ENCODE assay signal across 9 cellular contexts in genomic region chr12:53052419-53053222, GRCh38. TPM values are rescaled to one million over a fixed set of nuclear protein-coding genes. Genes with fewer than 3 reads are reported as not detected.
DNase-seq lines count a peak whose midpoint lies in the region; ATAC-seq and TF ChIP-seq lines count a peak whose summit lies in the region.
"Had no signal": no experiment of that assay in that cellular context is flagged by ENCODE, and none has a peak within 500 bp of the region (broad histone marks: within the 10 kb centered on the region; RNA-seq: fewer than 3 reads in every experiment).

No MANE protein-coding gene starts in this region.

- peak; percentile 58 for DNase-seq in GM04504 (ENCODE audit: low read depth)
- DNase-seq in heart left ventricle, result peak; percentile 93 to 96 (median 94)
- DNase-seq in retina, result peak; percentile 8
- no peak for DNase-seq in activated CD4-positive, alpha-beta T cell treated with anti-CD3 and anti-CD28 coated beads for 1 hour
- no peak for DNase-seq in AML-193 (lab: John Stamatoyannopoulos, UW)
- no peak for DNase-seq in SIG-M5 treated with dmso at 0.1 percent for 504 hours (lab: John Stamatoyannopoulos, UW; ENCODE audit: unreplicated experiment)
- DNase-seq in progenitor cell of endocrine pancreas (ENCODE audit: low spot score, unreplicated experiment), result no peak

- no peak overlapping the region for H3K4me3 Mint-ChIP-seq in progenitor cell of endocrine pancreas (ENCODE audit: low read depth)

- H3K4me3 ChIP-seq in heart left ventricle, result peak overlapping the region; percentile 64 to 81 (median 72)

- H3K9me3 ChIP-seq in heart left ventricle, result no peaks in the 10 kb centered on the region

- peaks cover 21% of the 10 kb centered on the region for H3K4me1 Mint-ChIP-seq in progenitor cell of endocrine pancreas (ENCODE audit: low read depth)

- peak in 2 of 12 donors; percentile 4 to 14 for TF ChIP-seq CTCF in heart left ventricle (IDR thresholded peaks at IDR 0.05)
- no peak for TF ChIP-seq CTCF in progenitor cell of endocrine pancreas (IDR thresholded peaks at IDR 0.05; ENCODE audit: unreplicated experiment)

- ATAC-seq in SK-N-SH treated with all-trans-retinoic acid at 6 μM for 48 hours (peak; percentile 23), heart left ventricle (peak; percentile 39 to 54 (median 42))

- peak overlapping the region; percentile 96 to 100 (median 98) for H3K27ac ChIP-seq in heart left ventricle

- H3K27me3 Mint-ChIP-seq in progenitor cell of endocrine pancreas, result peaks cover 4% of the 10 kb centered on the region
- H3K27me3 Mint-ChIP-seq: activated naive CD4-positive, alpha-beta T cell treated with anti-CD3 and anti-CD28 coated beads, Interleukin-2, amount 50 U/mL, for 24 hours had no signal

- H3K36me3 ChIP-seq in heart left ventricle, result peaks cover 0 to 49% (median 31%) of the 10 kb centered on the region in 9 donors

- peaks cover 7 to 87% (median 64%) of the 10 kb centered on the region in 12 donors for H3K4me1 ChIP-seq in heart left ventricle

- H3K9me3 Mint-ChIP-seq in progenitor cell of endocrine pancreas (ENCODE audit: low read depth), result no peaks in the 10 kb centered on the region
- H3K9me3 Mint-ChIP-seq: activated naive CD4-positive, alpha-beta T cell treated with anti-CD3 and anti-CD28 coated beads, Interleukin-2, amount 50 U/mL, for 24 hours had no signal

- TF ChIP-seq POLR2A in heart left ventricle (IDR thresholded peaks at IDR 0.05), result peak in 1 of 2 donors; percentile 45

- no peak overlapping the region for H3K27ac Mint-ChIP-seq in progenitor cell of endocrine pancreas

- 19 to 30% (median 23%) methylated on average over 11 of the region's 11 CpGs for WGBS in heart left ventricle, 4 donors

- H3K36me3 Mint-ChIP-seq in progenitor cell of endocrine pancreas (ENCODE audit: insufficient read depth), result no peaks in the 10 kb centered on the region
- H3K36me3 Mint-ChIP-seq: activated naive CD4-positive, alpha-beta T cell treated with anti-CD3 and anti-CD28 coated beads, Interleukin-2, amount 50 U/mL, for 24 hours had no signal

- H3K27me3 ChIP-seq in heart left ventricle, result no peaks in the 10 kb centered on the region

- intact Hi-C loops in heart left ventricle (cut with DNase I), result loop anchor here in 1 of 10 donors (5.0 kb wide), 1 partner anchor 45 kb away; the partner anchor contains the start of gene IGFBP6

TF ChIP-seq in SK-N-SH treated with all-trans-retinoic acid at 6 μM for 48 hours, 23 proteins besides CTCF, POLR2A, EP300 and RAD21:
- no peak for TF ChIP-seq BACH2 (CRISPR knock-in tag; IDR thresholded peaks at IDR 0.05; ENCODE audit: borderline replicate concordance)
- TF ChIP-seq TOX (CRISPR knock-in tag; IDR thresholded peaks at IDR 0.05; ENCODE audit: borderline replicate concordance), result no peak
- no peak for TF ChIP-seq CSDC2 (CRISPR knock-in tag; IDR thresholded peaks at IDR 0.05)
- TF ChIP-seq ZNF8 (CRISPR knock-in tag; IDR thresholded peaks at IDR 0.05), result no peak

RNA-seq across cellular contexts. Expression of gene TNS2, which starts 2.8 kb away (rescaled TPM):
- total RNA-seq in heart left ventricle, result 100 to 1,000 TPM in 3 of 9 donors, 10 to 100 TPM in 6; 56.0 to 193 (median 88.4) TPM
- polyA plus RNA-seq in heart left ventricle, result 100 to 1,000 TPM in 1 of 2 donors, 10 to 100 TPM in 1; 58.7 to 133 TPM
- 6.6 and 7.3 TPM in 2 replicates for total RNA-seq in progenitor cell of endocrine pancreas

RNA-seq across cellular contexts. Expression of gene SPRYD3, which starts 26.6 kb away (rescaled TPM):
- total RNA-seq in heart left ventricle, result 10 to 100 TPM; 42.9 to 72.6 (median 48.5) TPM
- polyA plus RNA-seq in heart left ventricle, result 10 to 100 TPM; 26.0 to 94.7 TPM
- 17.9 and 18.0 TPM in 2 replicates for total RNA-seq in progenitor cell of endocrine pancreas

RNA-seq across cellular contexts. Expression of gene IGFBP6, which starts 44.8 kb away (rescaled TPM):
- total RNA-seq in heart left ventricle (100 to 1,000 TPM in 3 of 9 donors, 10 to 100 TPM in 6; 18.3 to 132 (median 42.6) TPM), progenitor cell of endocrine pancreas (25.7 and 26.5 TPM in 2 replicates)
- polyA plus RNA-seq in heart left ventricle, result 10 to 100 TPM; 28.8 to 81.6 TPM

RNA-seq across cellular contexts. Expression of gene EIF4B, which starts 46.4 kb away (rescaled TPM):
- 100 to 1,000 TPM; 307 to 481 (median 348) TPM for total RNA-seq in heart left ventricle
- 100 to 1,000 TPM in 1 of 2 donors, 10 to 100 TPM in 1; 52.0 to 172 TPM for polyA plus RNA-seq in heart left ventricle
- total RNA-seq in progenitor cell of endocrine pancreas, result 447 and 487 TPM in 2 replicates

RNA-seq across cellular contexts. Expression of gene SOAT2, which starts 50.7 kb away (rescaled TPM):
- total RNA-seq in heart left ventricle (under 1 TPM in 2 of 9 donors, not detected in 7; 0.20 to 0.27 TPM), progenitor cell of endocrine pancreas (0.98 and 1.1 TPM in 2 replicates)
- polyA plus RNA-seq in heart left ventricle, result not detected

Comparison
In these comparisons a context has a peak if more than half of its experiments do, and no peak if none do; other contexts are left out.
1. DNase-seq: peak in GM04504 (single experiment), heart left ventricle (5 of 5) and retina (single experiment); none in activated CD4-positive, alpha-beta T cell treated with anti-CD3 and anti-CD28 coated beads for 1 hour (single experiment), AML-193 (0 of 2), SIG-M5 treated with dmso at 0.1 percent for 504 hours (single experiment) and progenitor cell of endocrine pancreas (single experiment).